In the genomic region with DNA sequence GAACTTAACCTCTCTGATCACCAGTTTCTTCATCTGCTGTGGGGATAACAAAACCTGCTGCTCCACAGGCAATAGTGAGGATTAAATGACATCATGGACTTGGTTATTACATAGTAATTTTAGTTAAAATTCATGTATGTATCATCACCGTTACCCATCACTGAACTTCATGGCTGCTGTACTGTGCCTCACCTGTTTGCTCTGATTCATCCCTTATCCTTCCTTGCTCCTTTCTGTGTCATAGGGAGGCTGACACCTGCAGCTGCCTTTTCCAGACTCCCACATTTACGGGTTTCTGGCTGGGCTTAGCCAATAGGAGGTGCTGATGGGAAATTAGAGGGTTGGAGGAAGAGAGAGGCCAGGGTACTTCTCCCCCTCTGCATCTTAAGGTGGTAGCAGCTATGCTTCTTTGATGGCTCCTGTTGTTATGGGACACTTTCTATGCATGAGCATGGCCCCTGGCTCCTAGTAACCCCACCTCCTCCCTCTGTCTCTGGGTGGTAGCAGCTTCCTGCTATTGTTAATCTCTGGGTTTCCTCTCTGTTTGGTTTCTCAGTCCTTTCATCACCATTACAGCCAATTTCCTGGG, we compare ENCODE assay signal across 13 cellular contexts.
DNase-seq lines count a peak whose midpoint lies in the region; ATAC-seq and TF ChIP-seq lines count a peak whose summit lies in the region.
"Had no signal": no experiment of that assay in that cellular context is flagged by ENCODE, and none has a peak within 500 bp of the region (broad histone marks: within the 10 kb centered on the region; RNA-seq: fewer than 3 reads in every experiment).

No MANE protein-coding gene starts in this region.

- no peaks in the 10 kb centered on the region for H3K79me2 ChIP-seq in GM23338 (replicated peaks; ENCODE audit: insufficient read depth)
- no peaks in the 10 kb centered on the region for H3K79me2 ChIP-seq in Loucy (ENCODE audit: insufficient read depth, low read length)
- H3K79me2 ChIP-seq in OCI-LY7 (ENCODE audit: insufficient read depth, low read depth, low read length), result no peaks in the 10 kb centered on the region

- peaks cover 5% of the 10 kb centered on the region; the same call in 2 of the 3 replicates for H3K36me3 Mint-ChIP-seq in GM23338 (ENCODE audit: low read depth)
- no peaks in the 10 kb centered on the region for H3K36me3 Mint-ChIP-seq in endodermal cell (ENCODE audit: low read depth)
- H3K36me3 Mint-ChIP-seq: CD4-positive, alpha-beta memory T cell had no signal

- peak; percentile 24 to 54; a peak in 3 of 4 replicates for TF ChIP-seq CTCF in GM23338 (conservative IDR thresholded peaks at IDR 0.05; ENCODE audit: low read depth in 2 of 2)
- TF ChIP-seq CTCF in Loucy (conservative IDR thresholded peaks at IDR 0.05; ENCODE audit: low read length), result 0 out of 2 replicates have a peak, but pooled peaks have one; percentile 10
- TF ChIP-seq CTCF in endodermal cell (conservative IDR thresholded peaks at IDR 0.05), result no peak
- no peak for TF ChIP-seq CTCF in OCI-LY7 (conservative IDR thresholded peaks at IDR 0.05; ENCODE audit: low read length)

- H3K27ac ChIP-seq in GM23338 (ENCODE audit: low read depth) (no peak overlapping the region), endodermal cell (ENCODE audit: low read depth, low read length) (no peak overlapping the region), OCI-LY7 (ENCODE audit: low read depth, low read length, poor library complexity, severe bottlenecking) (no peak overlapping the region)
- H3K27ac ChIP-seq: C4-2B had no signal

- H4K20me1 ChIP-seq in GM23338 (replicated peaks; ENCODE audit: insufficient read depth) (no peaks in the 10 kb centered on the region), Loucy (ENCODE audit: insufficient read depth, low read length, poor library complexity, severe bottlenecking) (no peaks in the 10 kb centered on the region), OCI-LY7 (ENCODE audit: insufficient read depth, low read length) (no peaks in the 10 kb centered on the region)

- H2AFZ ChIP-seq in GM23338, result peak overlapping the region; percentile 52; the same call in 1 of the 2 replicates
- H2AFZ ChIP-seq in Loucy (ENCODE audit: low read length), result no peak overlapping the region
- H2AFZ ChIP-seq in OCI-LY7 (ENCODE audit: low read length), result no peak overlapping the region

- no peak overlapping the region for H3K4me3 ChIP-seq in GM23338
- no peak overlapping the region for H3K4me3 ChIP-seq in Loucy (ENCODE audit: low read length, poor library complexity, severe bottlenecking)
- H3K4me3 ChIP-seq in endodermal cell (ENCODE audit: low read length), result no peak overlapping the region
- H3K4me3 ChIP-seq in OCI-LY7 (ENCODE audit: low read depth, low read length, poor library complexity, severe bottlenecking), result no peak overlapping the region

- POLR2A ChIA-PET in OCI-LY7 (lab: Charles Lee), result no interaction called here

- no peak for TF ChIP-seq POLR2A in erythroblast (IDR thresholded peaks at IDR 0.05; ENCODE audit: low read length)

- H3F3A ChIP-seq in GM23338 (replicated peaks; ENCODE audit: low read depth) (no peaks in the 10 kb centered on the region), Loucy (ENCODE audit: low read depth) (no peaks in the 10 kb centered on the region)

- H3K27me3 Mint-ChIP-seq in GM23338 (ENCODE audit: insufficient read depth, low read depth, poor library complexity) (peaks cover 3% of the 10 kb centered on the region), endodermal cell (ENCODE audit: insufficient read depth) (no peaks in the 10 kb centered on the region)
- peaks cover 9% of the 10 kb centered on the region for H3K27me3 Mint-ChIP-seq in stimulated activated naive CD8-positive, alpha-beta T cell treated with anti-CD3 and anti-CD28 coated beads, Interleukin-15, amount 100 ng/mL, for 72 hours

- CTCF ChIA-PET in OCI-LY7 (lab: Charles Lee; ENCODE audit: unreplicated experiment), result no interaction called here

- H3K36me3 ChIP-seq in GM23338 (ENCODE audit: insufficient read depth), result no peaks in the 10 kb centered on the region
- H3K36me3 ChIP-seq in Loucy (ENCODE audit: insufficient read depth, low read length), result no peaks in the 10 kb centered on the region
- no peaks in the 10 kb centered on the region for H3K36me3 ChIP-seq in endodermal cell (ENCODE audit: control insufficient read depth, insufficient read depth, low read length)
- H3K36me3 ChIP-seq in OCI-LY7 (ENCODE audit: insufficient read depth, low read length), result no peaks in the 10 kb centered on the region
- H3K36me3 ChIP-seq: BE2C had no signal

- H3K9me3 Mint-ChIP-seq in GM23338 (peaks cover 10% of the 10 kb centered on the region; the same call in 2 of the 3 replicates), endodermal cell (peaks cover 5% of the 10 kb centered on the region)
- no peaks in the 10 kb centered on the region for H3K9me3 Mint-ChIP-seq in stimulated activated naive CD8-positive, alpha-beta T cell treated with anti-CD3 and anti-CD28 coated beads, Interleukin-15, amount 100 ng/mL, for 72 hours
- H3K9me3 Mint-ChIP-seq: CD4-positive, alpha-beta memory T cell had no signal

- H3K9me2 ChIP-seq in GM23338 (ENCODE audit: insufficient read depth) (peaks cover 5% of the 10 kb centered on the region; the same call in 1 of the 2 replicates), Loucy (replicated peaks; ENCODE audit: low read depth, low read length) (no peaks in the 10 kb centered on the region), OCI-LY7 (ENCODE audit: insufficient read depth, low read length) (no peaks in the 10 kb centered on the region)

- intact Hi-C loops in OCI-LY7 (cut with micrococcal nuclease; ENCODE audit: unreplicated experiment), result no loop called here

- peaks cover 30% of the 10 kb centered on the region for H3K4me1 ChIP-seq in GM23338 (ENCODE audit: insufficient read depth)
- peaks cover 6% of the 10 kb centered on the region for H3K4me1 ChIP-seq in Loucy (ENCODE audit: insufficient read depth, low read length, poor library complexity, severe bottlenecking)
- no peaks in the 10 kb centered on the region for H3K4me1 ChIP-seq in endodermal cell (ENCODE audit: control insufficient read depth, insufficient read depth, low read length)
- no peaks in the 10 kb centered on the region for H3K4me1 ChIP-seq in OCI-LY7 (ENCODE audit: insufficient read depth, low read length, poor library complexity, severe bottlenecking)
- H3K4me1 ChIP-seq: BE2C had no signal

- peak overlapping the region; percentile 31; the same call in 1 of the 2 replicates for H3K4me2 ChIP-seq in GM23338
- H3K4me2 ChIP-seq in Loucy (ENCODE audit: low read depth, low read length, poor library complexity, severe bottlenecking), result no peak overlapping the region
- no peak overlapping the region for H3K4me2 ChIP-seq in OCI-LY7 (ENCODE audit: low read length)

- H3K27me3 ChIP-seq in GM23338 (ENCODE audit: insufficient read depth) (no peaks in the 10 kb centered on the region), Loucy (ENCODE audit: insufficient read depth, low read length, poor library complexity, severe bottlenecking) (no peaks in the 10 kb centered on the region), endodermal cell (ENCODE audit: control insufficient read depth, insufficient read depth, low read length, poor library complexity, severe bottlenecking) (no peaks in the 10 kb centered on the region)
- H3K27me3 ChIP-seq: BE2C had no signal

- BruUV-seq in OCI-LY7 (replicated peaks; lab: Mats Ljungman, UMichigan), result no TSS peak

- DNase-seq in GM23338 (ENCODE audit: low spot score) (peak; percentile 64), endodermal cell (peak; percentile 76), iPS-NIHi7 (ENCODE audit: extremely low spot score) (peak; percentile 53), Ammon's horn (ENCODE audit: low spot score) (no peak), OCI-LY7 (ENCODE audit: low spot score) (no peak), erythroblast (lab: John Stamatoyannopoulos, UW) (no peak)
- DNase-seq in stimulated activated naive CD8-positive, alpha-beta T cell treated with anti-CD3 and anti-CD28 coated beads, Interleukin-15, amount 100 ng/mL, for 72 hours, result no peak
- DNase-seq: BE2C; CD4-positive, alpha-beta memory T cell; DMS79; GF-D8 had no signal

- H3K4me1 Mint-ChIP-seq in GM23338 (peaks cover 34% of the 10 kb centered on the region), endodermal cell (peaks cover 19% of the 10 kb centered on the region)
- no peaks in the 10 kb centered on the region for H3K4me1 Mint-ChIP-seq in stimulated activated naive CD8-positive, alpha-beta T cell treated with anti-CD3 and anti-CD28 coated beads, Interleukin-15, amount 100 ng/mL, for 72 hours
- H3K4me1 Mint-ChIP-seq: CD4-positive, alpha-beta memory T cell had no signal

- H3K9me3 ChIP-seq in Loucy (ENCODE audit: insufficient read depth, low read depth, low read length) (no peaks in the 10 kb centered on the region), endodermal cell (ENCODE audit: control insufficient read depth, low read length) (no peaks in the 10 kb centered on the region), OCI-LY7 (ENCODE audit: low read length) (no peaks in the 10 kb centered on the region)
- H3K9me3 ChIP-seq: BE2C had no signal

- H3K9ac ChIP-seq in Loucy (ENCODE audit: low read depth, low read length, poor library complexity, severe bottlenecking), result no peak overlapping the region
- H3K9ac ChIP-seq in endodermal cell (ENCODE audit: extremely low read depth, low read length, poor library complexity, severe bottlenecking), result no peak overlapping the region

- no peak overlapping the region for H3K4me3 Mint-ChIP-seq in GM23338
- no peak overlapping the region for H3K4me3 Mint-ChIP-seq in endodermal cell
- no peak overlapping the region for H3K4me3 Mint-ChIP-seq in stimulated activated naive CD8-positive, alpha-beta T cell treated with anti-CD3 and anti-CD28 coated beads, Interleukin-15, amount 100 ng/mL, for 72 hours
- H3K4me3 Mint-ChIP-seq: CD4-positive, alpha-beta memory T cell had no signal

- 84% methylated on average over 2 of the region's 2 CpGs; no CpG with 5 or more reads in 1 of the 2 experiments for WGBS in endodermal cell (ENCODE audit: insufficient coverage in 1 of 2, insufficient read length in 1 of 2), 2 experiments

- H3K27ac Mint-ChIP-seq in GM23338 (peak overlapping the region; percentile 32; the same call in 1 of the 2 replicates), endodermal cell (no peak overlapping the region)
- peak overlapping the region in 1 of 2 donors; percentile 29 for H3K27ac Mint-ChIP-seq in stimulated activated naive CD8-positive, alpha-beta T cell treated with anti-CD3 and anti-CD28 coated beads, Interleukin-15, amount 100 ng/mL, for 72 hours
- H3K27ac Mint-ChIP-seq: CD4-positive, alpha-beta memory T cell had no signal

- ATAC-seq in GM23338, result peak; percentile 64
- no peak for ATAC-seq in stimulated activated naive CD8-positive, alpha-beta T cell treated with anti-CD3 and anti-CD28 coated beads, Interleukin-15, amount 100 ng/mL, for 72 hours

TF ChIP-seq in GM23338, 12 proteins besides CTCF, POLR2A, EP300 and RAD21 (continues in another document):
- TF ChIP-seq, protein P1, sequence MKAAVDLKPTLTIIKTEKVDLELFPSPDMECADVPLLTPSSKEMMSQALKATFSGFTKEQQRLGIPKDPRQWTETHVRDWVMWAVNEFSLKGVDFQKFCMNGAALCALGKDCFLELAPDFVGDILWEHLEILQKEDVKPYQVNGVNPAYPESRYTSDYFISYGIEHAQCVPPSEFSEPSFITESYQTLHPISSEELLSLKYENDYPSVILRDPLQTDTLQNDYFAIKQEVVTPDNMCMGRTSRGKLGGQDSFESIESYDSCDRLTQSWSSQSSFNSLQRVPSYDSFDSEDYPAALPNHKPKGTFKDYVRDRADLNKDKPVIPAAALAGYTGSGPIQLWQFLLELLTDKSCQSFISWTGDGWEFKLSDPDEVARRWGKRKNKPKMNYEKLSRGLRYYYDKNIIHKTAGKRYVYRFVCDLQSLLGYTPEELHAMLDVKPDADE (IDR thresholded peaks at IDR 0.05), result no peak

Comparison
In these comparisons a context has a peak if more than half of its experiments do, and no peak if none do; other contexts are left out.
1. DNase-seq: peak in GM23338 (single experiment), endodermal cell (single experiment) and iPS-NIHi7 (single experiment); none in stimulated activated naive CD8-positive, alpha-beta T cell treated with anti-CD3 and anti-CD28 coated beads, Interleukin-15, amount 100 ng/mL, for 72 hours (0 of 2), Ammon's horn (single experiment), OCI-LY7 (single experiment) and erythroblast (0 of 2).
2. CTCF ChIP-seq: peak in GM23338 (2 of 2) and Loucy (single experiment); none in endodermal cell (single experiment) and OCI-LY7 (single experiment).